In genomic region chr17:34443832-34444469, GRCh38 we compare ENCODE assay signal across 10 cellular contexts.
DNase-seq lines count a peak whose midpoint lies in the region; ATAC-seq and TF ChIP-seq lines count a peak whose summit lies in the region.
"Had no signal": no experiment of that assay in that cellular context is flagged by ENCODE, and none has a peak within 500 bp of the region (broad histone marks: within the 10 kb centered on the region; RNA-seq: fewer than 3 reads in every experiment).

No MANE protein-coding gene starts in this region.

- no peak for TF ChIP-seq POLR2A in testis (IDR thresholded peaks at IDR 0.05)

- no TSS peak for BruUV-seq in OCI-LY7 (replicated peaks; lab: Mats Ljungman, UMichigan)

- H3K27ac ChIP-seq in right atrium auricular region (no peak overlapping the region), OCI-LY7 (ENCODE audit: low read depth, low read length, poor library complexity, severe bottlenecking) (no peak overlapping the region), testis (no peak overlapping the region)
- H3K27ac ChIP-seq: gastroesophageal sphincter, neutrophil had no signal

- H3K27me3 ChIP-seq in right atrium auricular region = no peaks in the 10 kb centered on the region
- H3K27me3 ChIP-seq in testis = no peaks in the 10 kb centered on the region

- no peaks in the 10 kb centered on the region for H3K36me3 ChIP-seq in right atrium auricular region
- no peaks in the 10 kb centered on the region for H3K36me3 ChIP-seq in OCI-LY7 (ENCODE audit: insufficient read depth, low read length)
- H3K36me3 ChIP-seq in testis (ENCODE audit: low read depth, missing control alignments) = no peaks in the 10 kb centered on the region
- H3K36me3 ChIP-seq: gastroesophageal sphincter, neutrophil had no signal

- H2AFZ ChIP-seq in OCI-LY7 (ENCODE audit: low read length) = no peak overlapping the region

- H3K4me1 ChIP-seq in right atrium auricular region (no peaks in the 10 kb centered on the region), OCI-LY7 (ENCODE audit: insufficient read depth, low read length, poor library complexity, severe bottlenecking) (no peaks in the 10 kb centered on the region), testis (no peaks in the 10 kb centered on the region)
- H3K4me1 ChIP-seq: gastroesophageal sphincter had no signal

- H3K4me2 ChIP-seq in OCI-LY7 (ENCODE audit: low read length) = no peak overlapping the region

- DNase-seq in Right ventricle myocardium superior = no peak
- no peak for DNase-seq in right atrium auricular region (ENCODE audit: low spot score)
- DNase-seq in OCI-LY7 (ENCODE audit: low spot score) = peak; percentile 11
- peak in 29 of 42 donors; percentile 11 to 57 (median 30) for DNase-seq in head of caudate nucleus
- DNase-seq in testis = peak; percentile 55
- no peak for DNase-seq in activated naive CD4-positive, alpha-beta T cell treated with Interleukin-2 at 50 U/mL for 16 hours
- no peak for DNase-seq in NCI-H1436 (lab: John Stamatoyannopoulos, UW)

- POLR2A ChIA-PET in OCI-LY7 (lab: Charles Lee) = no interaction called here

- WGBS in testis, 2 donors = 61 to 75% methylated on average over 8 of the region's 8 CpGs

- no peaks in the 10 kb centered on the region for H4K20me1 ChIP-seq in OCI-LY7 (ENCODE audit: insufficient read depth, low read length)

- ATAC-seq in Right ventricle myocardium superior (ENCODE audit: poor library complexity) = peak; percentile 67
- ATAC-seq in GM18868 (IDR thresholded peaks at IDR 0.05; ENCODE audit: unreplicated experiment) = no peak
- ATAC-seq: gastroesophageal sphincter had no signal

- CTCF ChIA-PET in OCI-LY7 (lab: Charles Lee; ENCODE audit: unreplicated experiment) = no interaction called here

- H3K4me3 ChIP-seq in right atrium auricular region (no peak overlapping the region), OCI-LY7 (ENCODE audit: low read depth, low read length, poor library complexity, severe bottlenecking) (no peak overlapping the region), testis (no peak overlapping the region)
- H3K4me3 ChIP-seq: gastroesophageal sphincter had no signal

- no peaks in the 10 kb centered on the region for H3K9me2 ChIP-seq in OCI-LY7 (ENCODE audit: insufficient read depth, low read length)

- intact Hi-C loops in Right ventricle myocardium superior (cut with DNase I) = loop anchor here (10.0 kb wide), 1 partner anchor 81 kb away; no protein-coding TSS in a partner anchor
- intact Hi-C loops in OCI-LY7 (cut with micrococcal nuclease; ENCODE audit: unreplicated experiment) = no loop called here
- intact Hi-C loops in head of caudate nucleus (cut with DNase I) = no loop called here
- intact Hi-C loops in testis (cut with DNase I; ENCODE audit: low total_unique reads) = no loop called here

- TF ChIP-seq CTCF in right atrium auricular region (IDR thresholded peaks at IDR 0.05) = peak in 1 of 2 donors; percentile 50
- peak; percentile 56 for TF ChIP-seq CTCF in OCI-LY7 (conservative IDR thresholded peaks at IDR 0.05; ENCODE audit: low read length)
- TF ChIP-seq CTCF in testis (IDR thresholded peaks at IDR 0.05) = no peak

- H3K9me3 ChIP-seq in right atrium auricular region = no peaks in the 10 kb centered on the region
- H3K9me3 ChIP-seq in OCI-LY7 (ENCODE audit: low read length) = no peaks in the 10 kb centered on the region
- no peaks in the 10 kb centered on the region for H3K9me3 ChIP-seq in testis
- H3K9me3 ChIP-seq: gastroesophageal sphincter, neutrophil had no signal

- no peaks in the 10 kb centered on the region for H3K79me2 ChIP-seq in OCI-LY7 (ENCODE audit: insufficient read depth, low read depth, low read length)

Comparison
In these comparisons a context has a peak if more than half of its experiments do, and no peak if none do; other contexts are left out.
1. DNase-seq: peak in OCI-LY7 (single experiment), head of caudate nucleus (29 of 42) and testis (single experiment); none in Right ventricle myocardium superior (single experiment), right atrium auricular region (single experiment), activated naive CD4-positive, alpha-beta T cell treated with Interleukin-2 at 50 U/mL for 16 hours (single experiment) and NCI-H1436 (single experiment).